Comparison of ENCODE assay signal across 8 cellular contexts in genomic region chr11:36292311-36292722, GRCh38. TPM values are rescaled to one million over a fixed set of nuclear protein-coding genes. Genes with fewer than 3 reads are reported as not detected.
DNase-seq lines count a peak whose midpoint lies in the region; ATAC-seq and TF ChIP-seq lines count a peak whose summit lies in the region.

No MANE protein-coding gene starts in this region.

- H3K4me3 Mint-ChIP-seq in endodermal cell (no peak overlapping the region), nephron (no peak overlapping the region)

- H3K9ac ChIP-seq in endodermal cell (ENCODE audit: extremely low read depth, low read length, poor library complexity, severe bottlenecking): no peak overlapping the region

- peak; percentile 55 for DNase-seq in AG08396 (ENCODE audit: low spot score)
- DNase-seq in GM10248 (ENCODE audit: extremely low spot score): peak; percentile 77
- no peak for DNase-seq in Peyer's patch
- DNase-seq in endodermal cell: peak; percentile 57

- H3K27me3 ChIP-seq in Peyer's patch (no peaks in the 10 kb centered on the region), endodermal cell (ENCODE audit: control insufficient read depth, insufficient read depth, low read length, poor library complexity, severe bottlenecking) (peaks cover 35% of the 10 kb centered on the region)

- H3K27ac ChIP-seq in Peyer's patch (no peak overlapping the region), endodermal cell (ENCODE audit: low read depth, low read length) (no peak overlapping the region)

- H3K9me3 ChIP-seq in Peyer's patch (no peaks in the 10 kb centered on the region), endodermal cell (ENCODE audit: control insufficient read depth, low read length) (no peaks in the 10 kb centered on the region)

- peak; percentile 53 for TF ChIP-seq CTCF in GM10248 (IDR thresholded peaks at IDR 0.05; ENCODE audit: control extremely low read depth, extremely low read depth, low read depth, missing control alignments)
- peak; percentile 22 to 91 (median 68) for TF ChIP-seq CTCF in Peyer's patch (IDR thresholded peaks at IDR 0.05)
- peak; percentile 82 for TF ChIP-seq CTCF in endodermal cell (conservative IDR thresholded peaks at IDR 0.05)
- TF ChIP-seq CTCF in nephron (IDR thresholded peaks at IDR 0.05; ENCODE audit: unreplicated experiment in 3 of 3): peak in 2 of 3 experiments; percentile 37 to 47

- H3K36me3 ChIP-seq in Peyer's patch (no peaks in the 10 kb centered on the region), endodermal cell (ENCODE audit: control insufficient read depth, insufficient read depth, low read length) (no peaks in the 10 kb centered on the region)

- H3K36me3 Mint-ChIP-seq in endodermal cell (ENCODE audit: low read depth): no peaks in the 10 kb centered on the region
- H3K36me3 Mint-ChIP-seq in nephron (ENCODE audit: low read depth): no peaks in the 10 kb centered on the region

- peaks cover 5% of the 10 kb centered on the region for H3K4me1 Mint-ChIP-seq in endodermal cell
- H3K4me1 Mint-ChIP-seq in nephron: peaks cover 22% of the 10 kb centered on the region

- 45 to 46% methylated on average over 2 to 4 of the region's 4 CpGs for WGBS in endodermal cell (ENCODE audit: insufficient coverage in 1 of 2, insufficient read length in 1 of 2), 2 experiments

- no peak overlapping the region for H3K27ac Mint-ChIP-seq in endodermal cell
- H3K27ac Mint-ChIP-seq in nephron: no peak overlapping the region

- POLR2A ChIA-PET in GM10248 (lab: Yijun Ruan, JAX): no interaction called here

- peaks cover 31% of the 10 kb centered on the region for H3K27me3 Mint-ChIP-seq in endodermal cell (ENCODE audit: insufficient read depth)
- H3K27me3 Mint-ChIP-seq in nephron (ENCODE audit: low read depth): peaks cover 13% of the 10 kb centered on the region

- ATAC-seq in HG03520 (IDR thresholded peaks at IDR 0.05; ENCODE audit: unreplicated experiment) (peak; percentile 45), GM21717 (IDR thresholded peaks at IDR 0.05; ENCODE audit: unreplicated experiment) (no peak), GM19328 (IDR thresholded peaks at IDR 0.05; ENCODE audit: unreplicated experiment) (no peak)

- H3K9me3 Mint-ChIP-seq in endodermal cell: no peaks in the 10 kb centered on the region
- H3K9me3 Mint-ChIP-seq in nephron: no peaks in the 10 kb centered on the region

- H3K4me3 ChIP-seq in Peyer's patch (no peak overlapping the region), endodermal cell (ENCODE audit: low read length) (no peak overlapping the region)

- CTCF ChIA-PET in GM10248 (lab: Yijun Ruan, JAX): interaction anchor here (0.6 to 10.3 kb wide), 48 partner anchors 10 to 1114 kb away, joined by 3 to 185 read pairs (median 5); partner anchors contain the start of gene TRAF6

- TF ChIP-seq POLR2A in Peyer's patch (IDR thresholded peaks at IDR 0.05): no peak

- H3K4me1 ChIP-seq in Peyer's patch (peaks cover 0 to 9% (median 2%) of the 10 kb centered on the region in 4 donors), endodermal cell (ENCODE audit: control insufficient read depth, insufficient read depth, low read length) (no peaks in the 10 kb centered on the region)

RNA-seq across cellular contexts. Expression of gene COMMD9, which starts 3.1 kb away (rescaled TPM):
- total RNA-seq in Peyer's patch (10 to 100 TPM; 41.3 to 68.5 (median 48.2) TPM), endodermal cell (10 to 100 TPM; 32.3 to 53.5 TPM)
- 34.0 TPM for polyA plus RNA-seq in endodermal cell (2013, experiment 1 of 2)
- 31.4 TPM for polyA plus RNA-seq in endodermal cell (2013, experiment 2 of 2)

RNA-seq across cellular contexts. Expression of gene PRR5L, which starts 3.8 kb away (rescaled TPM):
- 100 to 1,000 TPM in 1 of 4 donors, 10 to 100 TPM in 3; 74.3 to 100 (median 89.9) TPM for total RNA-seq in Peyer's patch
- total RNA-seq in endodermal cell: 1 to 10 TPM; 5.3 to 7.2 TPM
- 8.3 TPM for polyA plus RNA-seq in endodermal cell (2013, experiment 1 of 2)
- polyA plus RNA-seq in endodermal cell (2013, experiment 2 of 2): 9.9 TPM

Comparison
In these comparisons a context has a peak if more than half of its experiments do, and no peak if none do; other contexts are left out.
1. DNase-seq: peak in AG08396 (single experiment), GM10248 (single experiment) and endodermal cell (single experiment); none in Peyer's patch (0 of 3).
2. RNA of gene PRR5L, which starts 3.8 kb away (total RNA-seq): 74.3 to 100 TPM in Peyer's patch; 5.3 to 7.2 TPM in endodermal cell; every median in the first group is over 4 times any median in the second.
3. Peak in every context shown above with its lines, with median percentiles within 50 percentile points of each other: CTCF ChIP-seq.